ENCODE assay signal across 8 cellular contexts in genomic region chr5:82165740-82166530, GRCh38.
DNase-seq lines count a peak whose midpoint lies in the region; ATAC-seq, FAIRE-seq and TF ChIP-seq lines count a peak whose summit lies in the region.

No MANE protein-coding gene starts in this region.

- peak; percentile 94 for ATAC-seq in HG02678 (IDR thresholded peaks at IDR 0.05; ENCODE audit: unreplicated experiment)

- CTCF ChIA-PET in AG04449 (lab: Yijun Ruan, JAX) = interaction anchor here (0.6 to 3.5 kb wide), 42 partner anchors 8 to 971 kb away, joined by 3 to 34 read pairs (median 4); partner anchors contain the start of genes SSBP2 and ZCCHC9

- H3K4me1 ChIP-seq in SJSA1 (replicated peaks) (peaks cover 50% of the 10 kb centered on the region), small intestine (ENCODE audit: control insufficient read depth in 2 of 2, insufficient read depth in 1 of 2, low read depth in 1 of 2, low read length in 1 of 2) (no peaks in the 10 kb centered on the region)

- H3K9me3 ChIP-seq in SJSA1 (replicated peaks) (no peaks in the 10 kb centered on the region), small intestine (ENCODE audit: control insufficient read depth, low read depth) (no peaks in the 10 kb centered on the region)

- no peak for FAIRE-seq in small intestine (lab: Jason Lieb, UNC)

- H3K27ac ChIP-seq in SJSA1 = 0 out of 2 replicates have a peak overlapping the region, but pooled peaks have one; percentile 3
- no peak overlapping the region for H3K27ac ChIP-seq in small intestine (ENCODE audit: low read depth in 1 of 2, low read length in 1 of 2)

- TF ChIP-seq POLR2A in NB4 (IDR thresholded peaks at IDR 0.05; ENCODE audit: extremely low read depth, insufficient read length) = no peak

- WGBS in small intestine, 3 donors = 51 to 60% (median 59%) methylated on average over 3 of the region's 3 CpGs

- H3K36me3 ChIP-seq in SJSA1 = no peaks in the 10 kb centered on the region
- no peaks in the 10 kb centered on the region for H3K36me3 ChIP-seq in small intestine (ENCODE audit: control insufficient read depth in 2 of 2, insufficient read depth in 2 of 2, low read length in 2 of 2)

- H3K27me3 ChIP-seq in SJSA1 (replicated peaks) (no peaks in the 10 kb centered on the region), small intestine (ENCODE audit: control insufficient read depth in 2 of 2, insufficient read depth in 2 of 2, low read length in 2 of 2) (no peaks in the 10 kb centered on the region)

- H3K4me3 ChIP-seq in AG04449 (ENCODE audit: low read depth, low read length) (no peak overlapping the region), NB4 (ENCODE audit: low read depth, low read length) (no peak overlapping the region), SJSA1 (no peak overlapping the region), cardiac fibroblast (replicated peaks in 1 of 2; ENCODE audit: low read depth in 2 of 2, low read length in 2 of 2) (no peak overlapping the region), small intestine (ENCODE audit: low read depth in 1 of 2, low read length in 2 of 2) (no peak overlapping the region)

- POLR2A ChIA-PET in AG04449 (lab: Yijun Ruan, JAX) = interaction anchor here (0.5 to 2.6 kb wide), 3 partner anchors 44 to 315 kb away, joined by 3 to 13 read pairs (median 4); no protein-coding TSS in a partner anchor

- TF ChIP-seq CTCF in AG04449 (IDR thresholded peaks at IDR 0.05; ENCODE audit: insufficient read depth, low read length, missing control alignments) (peak; percentile 67), GM12874 (IDR thresholded peaks at IDR 0.05; ENCODE audit: insufficient read depth, low read depth, low read length) (peak; percentile 64), NB4 (IDR thresholded peaks at IDR 0.05; ENCODE audit: low read depth, low read length) (peak; percentile 46), cardiac fibroblast (IDR thresholded peaks at IDR 0.05; ENCODE audit: low read depth, low read length) (peak; percentile 71)

- DNase-seq in AG04449 (ENCODE audit: low read depth, low spot score) (peak; percentile 85), NB4 (ENCODE audit: low read depth) (peak; percentile 89), SJSA1 (ENCODE audit: low read depth in 1 of 2, low spot score in 2 of 2) (peak; percentile 55), cardiac fibroblast (ENCODE audit: low read depth in 2 of 2) (peak; percentile 97), inferior parietal cortex (ENCODE audit: extremely low spot score) (peak; percentile 83), small intestine (peak; percentile 38)

Comparison
In these comparisons a context has a peak if more than half of its experiments do, and no peak if none do; other contexts are left out.
1. DNase-seq: peak in every context shown above with its lines; median percentile 97 in cardiac fibroblast; 89 in NB4; 85 in AG04449; 83 in inferior parietal cortex; 55 in SJSA1; 38 in small intestine.